ENCODE assay signal across 11 cellular contexts in the genomic region with DNA sequence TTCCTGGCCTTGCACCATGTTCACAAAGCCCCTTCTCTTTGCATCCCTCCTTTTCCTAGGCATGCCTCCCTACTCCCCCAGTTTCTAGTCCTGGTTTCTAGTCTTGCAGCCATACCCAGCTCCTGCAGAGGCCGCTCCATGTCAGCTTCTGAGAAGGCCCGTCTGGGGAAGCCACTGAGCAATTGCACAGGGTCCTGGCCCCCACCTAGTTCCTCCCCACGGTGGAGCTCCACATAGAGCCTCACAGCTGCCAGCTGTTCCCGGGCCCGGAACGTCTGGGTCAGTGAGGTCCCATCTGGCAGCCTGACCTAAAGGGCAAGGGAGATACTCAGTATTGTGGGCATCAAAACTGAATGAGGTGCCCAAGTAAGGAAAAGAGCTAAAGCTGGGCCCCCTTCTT. TPM values are rescaled to one million over a fixed set of nuclear protein-coding genes. Genes with fewer than 3 reads are reported as not detected.
A peak's percentile ranks its signal among the peaks of the same experiment; 100 is the strongest.
DNase-seq lines count a peak whose midpoint lies in the region; ATAC-seq, FAIRE-seq and TF ChIP-seq lines count a peak whose summit lies in the region.
"Had no signal": no experiment of that assay in that cellular context is flagged by ENCODE, and none has a peak within 500 bp of the region (broad histone marks: within the 10 kb centered on the region; RNA-seq: fewer than 3 reads in every experiment).

No MANE protein-coding gene starts in this region.

- no peaks in the 10 kb centered on the region for H3K27me3 ChIP-seq in CD4-positive, alpha-beta memory T cell (ENCODE audit: insufficient read depth, low read length)

- no peak overlapping the region for H3K4me3 ChIP-seq in CD4-positive, alpha-beta memory T cell (ENCODE audit: low read length in 2 of 2)

- H3K27ac Mint-ChIP-seq in CD4-positive, alpha-beta memory T cell, result peak overlapping the region in 6 of 7 donors; percentile 52 to 97 (median 78)
- H3K27ac Mint-ChIP-seq in WTC11, result peak overlapping the region; percentile 48; the same call in 1 of the 2 replicates
- peak overlapping the region in 5 of 6 donors; percentile 88 to 98 (median 94) for H3K27ac Mint-ChIP-seq in immature natural killer cell

- no peaks in the 10 kb centered on the region for H3K9me3 Mint-ChIP-seq in CD4-positive, alpha-beta memory T cell
- H3K9me3 Mint-ChIP-seq in WTC11 (no peaks in the 10 kb centered on the region), immature natural killer cell (no peaks in the 10 kb centered on the region)

- FAIRE-seq in RCC 7860 (lab: Jason Lieb, UNC), result no peak
- FAIRE-seq: small intestine had no signal

- no peaks in the 10 kb centered on the region for H3K9me3 ChIP-seq in CD4-positive, alpha-beta memory T cell (ENCODE audit: control insufficient read depth in 1 of 2, low read length in 2 of 2)

- no peak overlapping the region for H3K27ac ChIP-seq in CD4-positive, alpha-beta memory T cell (ENCODE audit: low read depth, low read length)

- H3K36me3 Mint-ChIP-seq in CD4-positive, alpha-beta memory T cell, result peaks cover 19 to 45% of the 10 kb centered on the region in 2 donors
- H3K36me3 Mint-ChIP-seq in WTC11 (peaks cover 38% of the 10 kb centered on the region), immature natural killer cell (peaks cover 8 to 13% (median 10%) of the 10 kb centered on the region in 3 donors)

- peaks cover 15% of the 10 kb centered on the region for H3K36me3 ChIP-seq in CD4-positive, alpha-beta memory T cell (ENCODE audit: insufficient read depth, low read length)

- intact Hi-C loops in CD4-positive, alpha-beta memory T cell (cut with micrococcal nuclease), result loop anchor here (5.0 kb wide), 1 partner anchor 254 kb away; no protein-coding TSS in a partner anchor

- DNase-seq in 8988T, result peak; percentile 44
- no peak for DNase-seq in CD4-positive, alpha-beta memory T cell
- DNase-seq in WTC11 (ENCODE audit: low spot score), result peak; percentile 31
- no peak for DNase-seq in immature natural killer cell
- no peak for DNase-seq in RCC 7860 (ENCODE audit: low spot score)
- DNase-seq in NOMO-1 treated with DMSO at 0.1 percent for 48 hours (lab: John Stamatoyannopoulos, UW; ENCODE audit: unreplicated experiment), result no peak
- DNase-seq in NCI-H1105 (lab: John Stamatoyannopoulos, UW), result no peak
- DNase-seq in KBM-7, result no peak
- DNase-seq: caudate nucleus, NCI-H146, small intestine had no signal

- H3K4me1 Mint-ChIP-seq in CD4-positive, alpha-beta memory T cell, result peaks cover 19 to 68% (median 44%) of the 10 kb centered on the region in 4 donors
- H3K4me1 Mint-ChIP-seq in WTC11, result peaks cover 29% of the 10 kb centered on the region
- H3K4me1 Mint-ChIP-seq in immature natural killer cell, result peaks cover 44 to 55% of the 10 kb centered on the region in 2 donors

- CTCF ChIA-PET in CD4-positive, alpha-beta memory T cell (lab: Charles Lee; ENCODE audit: partially characterized antibody), result interaction anchor here (0.8 to 1.6 kb wide), 3 partner anchors 9 to 110 kb away, joined by 3 to 6 read pairs (median 3); a partner anchor contains a TSS
- CTCF ChIA-PET in WTC11 (lab: Charles Lee), result interaction anchor here (0.9 to 1.7 kb wide), 9 partner anchors 12 to 252 kb away, joined by 3 to 10 read pairs (median 5); a partner anchor contains a TSS

- H3K4me3 Mint-ChIP-seq in CD4-positive, alpha-beta memory T cell, result peak overlapping the region; percentile 59 to 98 (median 91)
- peak overlapping the region; percentile 87 for H3K4me3 Mint-ChIP-seq in WTC11
- peak overlapping the region in 4 of 5 donors; percentile 81 to 97 (median 94) for H3K4me3 Mint-ChIP-seq in immature natural killer cell

- no peaks in the 10 kb centered on the region for H3K27me3 Mint-ChIP-seq in CD4-positive, alpha-beta memory T cell
- H3K27me3 Mint-ChIP-seq in WTC11 (ENCODE audit: low read depth) (no peaks in the 10 kb centered on the region), immature natural killer cell (ENCODE audit: low read depth in 3 of 3) (peaks cover 12 to 14% (median 12%) of the 10 kb centered on the region in 3 donors)

- ATAC-seq in WTC11, result no peak

- POLR2A ChIA-PET in CD4-positive, alpha-beta memory T cell (lab: Charles Lee; ENCODE audit: partially characterized antibody), result interaction anchor here (0.7 to 19.7 kb wide), 11 partner anchors 10 to 166 kb away, joined by 3 to 494 read pairs (median 5); a partner anchor contains a TSS
- POLR2A ChIA-PET in WTC11 (lab: Charles Lee), result interaction anchor here (0.5 to 1.8 kb wide), 4 partner anchors 9 to 55 kb away, joined by 3 to 8 read pairs (median 4); a partner anchor contains a TSS

- H3K4me1 ChIP-seq in CD4-positive, alpha-beta memory T cell (ENCODE audit: insufficient read depth, low read length), result peaks cover 56% of the 10 kb centered on the region

- in situ Hi-C loops in KBM-7 (cut with MboI; ENCODE audit: low pct_unique_long_range_greater_than_20kb, low sequenced_read_pairs), result loop anchor here (25.0 kb wide), 1 partner anchor 289 kb away; no protein-coding TSS in a partner anchor

- no peak for TF ChIP-seq CTCF in WTC11 (IDR thresholded peaks at IDR 0.05)

TF ChIP-seq in WTC11, 78 proteins besides CTCF, POLR2A, EP300 and RAD21:
- TF ChIP-seq CREB1 (CRISPR knock-in tag; IDR thresholded peaks at IDR 0.05), result no peak
- no peak for TF ChIP-seq NR3C1 (CRISPR knock-in tag; conservative IDR thresholded peaks at IDR 0.05; ENCODE audit: low read depth)
- TF ChIP-seq, protein P1, sequence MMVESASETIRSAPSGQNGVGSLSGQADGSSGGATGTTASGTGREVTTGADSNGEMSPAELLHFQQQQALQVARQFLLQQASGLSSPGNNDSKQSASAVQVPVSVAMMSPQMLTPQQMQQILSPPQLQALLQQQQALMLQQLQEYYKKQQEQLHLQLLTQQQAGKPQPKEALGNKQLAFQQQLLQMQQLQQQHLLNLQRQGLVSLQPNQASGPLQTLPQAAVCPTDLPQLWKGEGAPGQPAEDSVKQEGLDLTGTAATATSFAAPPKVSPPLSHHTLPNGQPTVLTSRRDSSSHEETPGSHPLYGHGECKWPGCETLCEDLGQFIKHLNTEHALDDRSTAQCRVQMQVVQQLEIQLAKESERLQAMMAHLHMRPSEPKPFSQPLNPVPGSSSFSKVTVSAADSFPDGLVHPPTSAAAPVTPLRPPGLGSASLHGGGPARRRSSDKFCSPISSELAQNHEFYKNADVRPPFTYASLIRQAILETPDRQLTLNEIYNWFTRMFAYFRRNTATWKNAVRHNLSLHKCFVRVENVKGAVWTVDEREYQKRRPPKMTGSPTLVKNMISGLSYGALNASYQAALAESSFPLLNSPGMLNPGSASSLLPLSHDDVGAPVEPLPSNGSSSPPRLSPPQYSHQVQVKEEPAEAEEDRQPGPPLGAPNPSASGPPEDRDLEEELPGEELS (CRISPR knock-in tag; IDR thresholded peaks at IDR 0.05), result no peak
- TF ChIP-seq SP1 (CRISPR knock-in tag; conservative IDR thresholded peaks at IDR 0.05), result no peak

RNA-seq across cellular contexts. Expression of a gene that starts 2.2 kb away (rescaled TPM):
- total RNA-seq in CD4-positive, alpha-beta memory T cell, result 100 to 1,000 TPM; 178 to 185 TPM
- 100 to 1,000 TPM; 150 to 181 TPM for polyA plus RNA-seq in CD4-positive, alpha-beta memory T cell
- total RNA-seq in WTC11 (2021), result 128 to 135 TPM (median 128 TPM) in 3 replicates
- polyA plus RNA-seq in immature natural killer cell, result 100 to 1,000 TPM in 2 of 3 donors, 10 to 100 TPM in 1; 93.1 to 152 (median 152) TPM

RNA-seq across cellular contexts. Expression of a gene that starts 4.6 kb away (rescaled TPM):
- 10 to 100 TPM; 26.7 to 28.6 TPM for total RNA-seq in CD4-positive, alpha-beta memory T cell
- polyA plus RNA-seq in CD4-positive, alpha-beta memory T cell, result 1 to 10 TPM; 2.4 to 2.7 TPM
- total RNA-seq in WTC11 (2021), result 4.2 to 6.3 TPM (median 5.1 TPM) in 3 replicates
- 10 to 100 TPM in 1 of 3 donors, 1 to 10 TPM in 2; 6.3 to 11.4 (median 6.5) TPM for polyA plus RNA-seq in immature natural killer cell

RNA-seq across cellular contexts. Expression of a gene that starts 5.2 kb away (rescaled TPM):
- total RNA-seq in CD4-positive, alpha-beta memory T cell, result 1 to 10 TPM; 7.2 to 8.5 TPM
- 10 to 100 TPM; 10.7 to 12.1 TPM for polyA plus RNA-seq in CD4-positive, alpha-beta memory T cell
- 17.7 to 18.7 TPM (median 18.1 TPM) in 3 replicates for total RNA-seq in WTC11 (2021)
- 10 to 100 TPM; 13.9 to 18.0 (median 14.0) TPM for polyA plus RNA-seq in immature natural killer cell

RNA-seq across cellular contexts. Expression of a gene that starts 11.6 kb away (rescaled TPM):
- total RNA-seq in CD4-positive, alpha-beta memory T cell, result 10 to 100 TPM; 31.4 to 32.3 TPM
- polyA plus RNA-seq in CD4-positive, alpha-beta memory T cell, result 1 to 10 TPM; 3.0 to 3.8 TPM
- total RNA-seq in WTC11 (2021), result 60.7 to 75.6 TPM (median 60.9 TPM) in 3 replicates
- polyA plus RNA-seq in immature natural killer cell, result 1 to 10 TPM in 2 of 3 donors, not detected in 1; 2.1 to 4.4 TPM

RNA-seq across cellular contexts. Expression of a gene that starts 11.7 kb away (rescaled TPM):
- total RNA-seq in CD4-positive, alpha-beta memory T cell, result 10 to 100 TPM; 48.9 to 53.1 TPM
- polyA plus RNA-seq in CD4-positive, alpha-beta memory T cell, result 10 to 100 TPM; 77.8 to 94.9 TPM
- 132 to 154 TPM (median 137 TPM) in 3 replicates for total RNA-seq in WTC11 (2021)
- 100 to 1,000 TPM; 125 to 152 (median 136) TPM for polyA plus RNA-seq in immature natural killer cell

Comparison
In these comparisons a context has a peak if more than half of its experiments do, and no peak if none do; other contexts are left out.
1. DNase-seq: peak in 8988T (single experiment) and WTC11 (single experiment); none in CD4-positive, alpha-beta memory T cell (0 of 5), immature natural killer cell (0 of 3), RCC 7860 (single experiment), NOMO-1 treated with DMSO at 0.1 percent for 48 hours (single experiment), NCI-H1105 (single experiment) and KBM-7 (single experiment).
2. Peak in every context shown above with its lines, with median percentiles within 50 percentile points of each other: H3K27ac Mint-ChIP-seq and H3K4me3 Mint-ChIP-seq.